ENCODE assay signal across 1 cellular context in genomic region chr19:55647732-55648656, GRCh38.
A peak's percentile ranks its signal among the peaks of the same experiment; 100 is the strongest.
TF ChIP-seq lines count a peak whose summit lies in the region.

Gene CCDC106, plus strand, starts transcription at chr19:55648212. Its CDS starts 835 bp downstream, at chr19:55649047.

TF ChIP-seq in GM12878, 131 proteins besides CTCF, POLR2A, EP300 and RAD21 (continued from another document and continues in another):
- TF ChIP-seq ZNF687 (IDR thresholded peaks at IDR 0.05) (no peak), HSF1 (IDR thresholded peaks at IDR 0.05; ENCODE audit: low read depth, low read length) (no peak), HDGF (IDR thresholded peaks at IDR 0.05) (no peak), PML (IDR thresholded peaks at IDR 0.05; ENCODE audit: low read length) (no peak), GABPA (IDR thresholded peaks at IDR 0.05; ENCODE audit: low read depth) (no peak), CHD1 (IDR thresholded peaks at IDR 0.05; ENCODE audit: low read depth, low read length) (no peak), JUNB (IDR thresholded peaks at IDR 0.05) (peak; percentile 100), IRF3 (IDR thresholded peaks at IDR 0.05) (peak; percentile 94), POU2F2 (IDR thresholded peaks at IDR 0.05; ENCODE audit: borderline replicate concordance, low read depth, low read length) (peak; percentile 35; the same call in 1 of the 3 replicates), TBL1XR1 (IDR thresholded peaks at IDR 0.05; ENCODE audit: low read depth, low read length) (no peak), REST (IDR thresholded peaks at IDR 0.05; ENCODE audit: low read depth, low read length) (no peak), CEBPZ (IDR thresholded peaks at IDR 0.05; ENCODE audit: low read depth, low read length) (no peak), RUNX3 (IDR thresholded peaks at IDR 0.05; ENCODE audit: low read length) (peak; percentile 54), SUZ12 (IDR thresholded peaks at IDR 0.05; ENCODE audit: unreplicated experiment) (no peak), ZZZ3 (IDR thresholded peaks at IDR 0.05; ENCODE audit: control insufficient read depth, insufficient read length, low read depth) (no peak), RB1 (IDR thresholded peaks at IDR 0.05; ENCODE audit: borderline replicate concordance) (peak; percentile 88; the same call in 1 of the 2 replicates), RBBP5 (conservative IDR thresholded peaks at IDR 0.05) (no peak), SMC3 (IDR thresholded peaks at IDR 0.05; ENCODE audit: borderline replicate concordance, low read length) (no peak), SREBF2 (IDR thresholded peaks at IDR 0.05; ENCODE audit: low read length) (no peak), BCL11A (IDR thresholded peaks at IDR 0.05; ENCODE audit: low read depth, low read length) (no peak), SRF (IDR thresholded peaks at IDR 0.05; ENCODE audit: low read depth in 2 of 2, low read length in 2 of 2) (no peak), E2F4 (IDR thresholded peaks at IDR 0.05; ENCODE audit: low read depth, low read length) (no peak), MTA2 (IDR thresholded peaks at IDR 0.05; ENCODE audit: low read depth) (no peak), ZNF592 (IDR thresholded peaks at IDR 0.05) (no peak), RCOR1 (conservative IDR thresholded peaks at IDR 0.05; ENCODE audit: low read depth, low read length) (no peak), JUND (IDR thresholded peaks at IDR 0.05; ENCODE audit: low read depth, low read length) (no peak), KDM1A (IDR thresholded peaks at IDR 0.05; ENCODE audit: borderline replicate concordance) (no peak), USF1 (IDR thresholded peaks at IDR 0.05; ENCODE audit: borderline replicate concordance, extremely low read length, insufficient read depth, low read depth, low read length) (no peak), PBX3 (IDR thresholded peaks at IDR 0.05; ENCODE audit: insufficient replicate concordance, low read depth, low read length) (no peak), SIN3A (IDR thresholded peaks at IDR 0.05; ENCODE audit: low read depth, low read length) (no peak; the same call in 1 of the 2 replicates), HCFC1 (IDR thresholded peaks at IDR 0.05; ENCODE audit: low read length) (no peak), FOXM1 (IDR thresholded peaks at IDR 0.05; ENCODE audit: low read depth, low read length) (no peak), NBN (IDR thresholded peaks at IDR 0.05) (peak; percentile 65; the same call in 1 of the 2 replicates), SREBF1 (IDR thresholded peaks at IDR 0.05; ENCODE audit: low read length) (no peak)
